ENCODE assay signal across 7 cellular contexts in the genomic region with DNA sequence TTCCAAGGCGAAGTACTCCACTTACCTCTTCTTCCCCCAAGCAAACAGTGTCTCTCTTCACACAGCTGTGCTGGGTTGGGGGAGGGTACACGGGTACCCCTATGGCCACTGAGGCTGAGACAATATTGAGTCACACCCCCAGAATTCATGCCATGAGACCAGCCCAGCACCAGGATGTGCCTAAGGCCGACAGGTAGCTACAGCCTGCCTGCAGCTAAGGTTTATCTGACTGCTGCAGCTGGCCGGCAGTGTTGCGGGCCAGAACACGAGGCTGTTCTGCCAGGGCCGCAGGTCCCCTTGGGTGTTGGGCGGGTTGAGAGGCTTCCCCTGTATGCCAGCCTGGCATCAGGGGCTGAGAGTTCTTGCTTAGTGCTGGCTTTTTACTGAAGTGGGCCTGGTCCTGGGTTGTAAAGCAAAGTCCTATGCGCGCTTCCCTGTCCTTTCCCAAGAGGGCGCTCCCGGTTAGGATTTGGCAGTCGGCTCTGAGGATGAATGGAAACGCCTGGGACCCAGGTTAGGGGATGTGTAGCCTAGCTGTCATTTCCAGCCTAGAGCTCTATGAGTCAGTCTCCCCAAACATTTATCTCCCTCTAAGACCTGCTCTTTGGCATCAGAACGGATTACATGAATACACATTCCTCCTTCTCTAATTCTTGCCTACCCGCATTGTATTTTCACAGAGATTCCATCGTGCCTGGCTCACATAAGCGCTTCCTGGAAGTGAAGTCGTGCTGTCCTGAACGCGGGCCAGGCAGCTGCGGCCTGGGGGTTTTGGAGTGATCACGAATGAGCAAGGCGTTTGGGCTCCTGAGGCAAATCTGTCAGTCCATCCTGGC. TPM values are rescaled to one million over a fixed set of nuclear protein-coding genes. Genes with fewer than 3 reads are reported as not detected.
A peak's percentile ranks its signal among the peaks of the same experiment; 100 is the strongest.
DNase-seq lines count a peak whose midpoint lies in the region; FAIRE-seq and TF ChIP-seq lines count a peak whose summit lies in the region.

No MANE protein-coding gene starts in this region.

- intact Hi-C loops in kidney (cut with DNase I) = no loop called here

- no peaks in the 10 kb centered on the region for H3K9me3 ChIP-seq in kidney (ENCODE audit: control insufficient read depth in 1 of 2, low read length in 2 of 2)

- H3K9ac ChIP-seq in kidney (ENCODE audit: low read length in 2 of 2) = no peak overlapping the region

- H3K27ac ChIP-seq in caudate nucleus (ENCODE audit: low read depth, low read length) (no peak overlapping the region), kidney (ENCODE audit: low read depth in 2 of 2, low read length in 2 of 2) (no peak overlapping the region)

- TF ChIP-seq CTCF in GM10266 (IDR thresholded peaks at IDR 0.05; ENCODE audit: control insufficient read depth, insufficient read depth, low read depth, missing control alignments) = peak; percentile 63
- TF ChIP-seq CTCF in kidney (IDR thresholded peaks at IDR 0.05; ENCODE audit: borderline replicate concordance, extremely low read depth, insufficient read depth) = peak; percentile 54

- FAIRE-seq in kidney (lab: Jason Lieb, UNC) (no peak), GM12891 (lab: Jason Lieb, UNC) (no peak)

- no peaks in the 10 kb centered on the region for H3K4me1 ChIP-seq in kidney (ENCODE audit: control insufficient read depth in 1 of 2, insufficient read depth in 1 of 2, low read depth in 1 of 2, low read length in 2 of 2)

- no peak overlapping the region for H3K4me3 ChIP-seq in kidney (ENCODE audit: low read length in 2 of 2)

- no peaks in the 10 kb centered on the region for H3K36me3 ChIP-seq in kidney (ENCODE audit: control insufficient read depth in 1 of 2, insufficient read depth in 2 of 2, low read length in 2 of 2)

- TF ChIP-seq POLR2A in GM12891 (IDR thresholded peaks at IDR 0.05; ENCODE audit: low read depth, low read length) = no peak

- DNase-seq in GM10266 (ENCODE audit: extremely low spot score) (no peak), NAMALWA (ENCODE audit: low spot score) (peak; percentile 70), T-helper 2 cell (peak in 3 of 5 experiments; percentile 30 to 61 (median 38)), caudate nucleus (lab: John Stamatoyannopoulos, UW) (peak in 55 of 61 donors; percentile 7 to 78 (median 36)), kidney (no peak), GM12891 (ENCODE audit: insufficient read length, low spot score) (no peak)
- DNase-seq in stimulated activated CD4-positive, alpha-beta T cell treated with anti-CD3 and anti-CD28 coated beads, Interleukin-1b, Interleukin-23, amount 100 ng/mL, for 4 hours (ENCODE audit: low read depth in 2 of 2) = peak; percentile 15 to 29

TF ChIP-seq in GM12891, 5 proteins besides CTCF, POLR2A, EP300 and RAD21:
- TF ChIP-seq POLR2AphosphoS5 (IDR thresholded peaks at IDR 0.05; ENCODE audit: low read depth, low read length) (no peak), TAF1 (IDR thresholded peaks at IDR 0.05; ENCODE audit: low read depth, low read length) (no peak), PAX5 (IDR thresholded peaks at IDR 0.05; ENCODE audit: insufficient read depth, low read length, severe bottlenecking) (no peak)

RNA-seq across cellular contexts. Expression of gene USP18, which starts 7.1 kb away (rescaled TPM):
- 4.4 TPM for total RNA-seq in kidney
- polyA plus RNA-seq in kidney (ENCODE audit: insufficient read depth, low read depth, low replicate concordance) = 5.5 TPM
- 31.3 TPM for polyA plus RNA-seq in GM12891 (2012; ENCODE audit: low read depth, missing spikeins)

RNA-seq across cellular contexts. Expression of gene TUBA8, which starts 46.5 kb away (rescaled TPM):
- total RNA-seq in kidney = 1.1 TPM
- 5.9 TPM for polyA plus RNA-seq in kidney (ENCODE audit: insufficient read depth, low read depth, low replicate concordance)
- polyA plus RNA-seq in GM12891 (2012; ENCODE audit: low read depth, missing spikeins) = 17.9 TPM

Comparison
In these comparisons a context has a peak if more than half of its experiments do, and no peak if none do; other contexts are left out.
1. DNase-seq: peak in NAMALWA (single experiment), T-helper 2 cell (3 of 5), caudate nucleus (55 of 61) and stimulated activated CD4-positive, alpha-beta T cell treated with anti-CD3 and anti-CD28 coated beads, Interleukin-1b, Interleukin-23, amount 100 ng/mL, for 4 hours (2 of 2); none in GM10266 (single experiment), kidney (single experiment) and GM12891 (single experiment).